In genomic region chr20:23661002-23661429, GRCh38 we compare ENCODE assay signal across 35 cellular contexts. TPM values are rescaled to one million over a fixed set of nuclear protein-coding genes. Genes with fewer than 3 reads are reported as not detected.
"Had no signal": no experiment of that assay in that cellular context is flagged by ENCODE, and none has a peak within 500 bp of the region (broad histone marks: within the 10 kb centered on the region; RNA-seq: fewer than 3 reads in every experiment).

No MANE protein-coding gene starts in this region.

- H3K4me3 ChIP-seq: adrenal gland, PC-9 had no signal

- ATAC-seq: activated naive CD4-positive, alpha-beta T cell treated with anti-CD3 and anti-CD28 coated beads, Interleukin-2, amount 50 U/mL, for 72 hours; activated T-cell treated with anti-CD3 and anti-CD28 coated beads, Interleukin-2, amount 50 U/mL, for 4 hours had no signal

- H3K4me1 Mint-ChIP-seq: activated B cell treated with CpG ODN at 0.5 μM for 24 hours, brain had no signal

- H3K4me1 ChIP-seq: adrenal gland had no signal

- H3K9me3 ChIP-seq: adrenal gland had no signal

- H3K4me2 ChIP-seq: PC-9 had no signal

- H3K36me3 Mint-ChIP-seq: activated CD4-positive, alpha-beta memory T cell treated with anti-CD3 and anti-CD28 coated beads for 36 hours; activated naive CD4-positive, alpha-beta T cell treated with anti-CD3 and anti-CD28 coated beads, Interleukin-2, amount 50 U/mL, for 72 hours; brain had no signal

- H3K27me3 Mint-ChIP-seq: activated B cell treated with CpG ODN at 0.5 μM for 24 hours, brain had no signal

- H2AFZ ChIP-seq: PC-9 had no signal

- H3K27ac ChIP-seq: adrenal gland, PC-9, RWPE1, VCaP had no signal

- H3K9me3 Mint-ChIP-seq: activated B cell treated with CpG ODN at 0.5 μM for 24 hours; activated CD4-positive, alpha-beta memory T cell treated with anti-CD3 and anti-CD28 coated beads for 36 hours; activated naive CD4-positive, alpha-beta T cell treated with anti-CD3 and anti-CD28 coated beads for 36 hours; activated naive CD4-positive, alpha-beta T cell treated with anti-CD3 and anti-CD28 coated beads, Interleukin-2, amount 50 U/mL, for 72 hours; activated T-cell treated with anti-CD3 and anti-CD28 coated beads, Interleukin-2, amount 50 U/mL, for 4 hours; activated T-helper 1 cell treated with anti-CD3 and anti-CD28 coated beads, Interleukin-12 subunit alpha, Interleukin-12 subunit beta, Interleukin-2, Interleukin-4 antibody, amounts not matched to agents 30 ng/mL and 10 ng/mL and 1 ng/mL, durations not matched to agents 14 hours and 24 hours and 36 hours had no signal

- H3K4me3 Mint-ChIP-seq: activated B cell treated with CpG ODN at 0.5 μM for 24 hours; activated CD4-positive, alpha-beta memory T cell treated with anti-CD3 and anti-CD28 coated beads for 36 hours; activated naive CD4-positive, alpha-beta T cell treated with anti-CD3 and anti-CD28 coated beads for 36 hours; activated T-cell treated with anti-CD3 and anti-CD28 coated beads, Interleukin-2, amount 50 U/mL, for 4 hours; activated T-helper 1 cell treated with anti-CD3 and anti-CD28 coated beads, Interleukin-12 subunit alpha, Interleukin-12 subunit beta, Interleukin-2, Interleukin-4 antibody, amounts not matched to agents 30 ng/mL and 10 ng/mL and 1 ng/mL, durations not matched to agents 14 hours and 24 hours and 36 hours; brain had no signal

- H3K36me3 ChIP-seq: adrenal gland had no signal

- FAIRE-seq: bronchial epithelial cell, RCC 7860 had no signal

- H3K27ac Mint-ChIP-seq: activated B cell treated with CpG ODN at 0.5 μM for 24 hours; activated CD4-positive, alpha-beta memory T cell treated with anti-CD3 and anti-CD28 coated beads for 36 hours; activated naive CD4-positive, alpha-beta T cell treated with anti-CD3 and anti-CD28 coated beads for 36 hours; activated naive CD4-positive, alpha-beta T cell treated with anti-CD3 and anti-CD28 coated beads, Interleukin-2, amount 50 U/mL, for 72 hours; activated T-helper 1 cell treated with anti-CD3 and anti-CD28 coated beads, Interleukin-12 subunit alpha, Interleukin-12 subunit beta, Interleukin-2, Interleukin-4 antibody, amounts not matched to agents 30 ng/mL and 10 ng/mL and 1 ng/mL, durations not matched to agents 14 hours and 24 hours and 36 hours had no signal

- H3K27me3 ChIP-seq: adrenal gland had no signal

- DNase-seq: activated B cell treated with CpG ODN at 0.5 μM for 24 hours; activated CD4-positive, alpha-beta memory T cell treated with anti-CD3 and anti-CD28 coated beads for 36 hours; activated CD4-positive, alpha-beta T cell treated with anti-CD3 and anti-CD28 coated beads for 4 hours; activated CD4-positive, alpha-beta T cell treated with anti-CD3 and anti-CD28 coated beads, Interleukin-2, amount 50 U/mL, for 1 hour; activated CD4-positive, CD25-positive, alpha-beta regulatory T cell treated with anti-CD3 and anti-CD28 coated beads, Interleukin-2, amount 50 U/mL, for 72 hours; activated CD8-positive, alpha-beta memory T cell treated with anti-CD3 and anti-CD28 coated beads, Interleukin-2, amount 50 U/mL, for 4 hours; activated gamma-delta T cell treated with Interleukin-2 at 50 U/mL for 16 hours; activated naive CD4-positive, alpha-beta T cell treated with anti-CD3 and anti-CD28 coated beads for 36 hours; activated T-cell treated with anti-CD3 and anti-CD28 coated beads for 4 hours; activated T-cell treated with anti-CD3 and anti-CD28 coated beads, Interleukin-2, amount 50 U/mL, for 4 hours; adrenal gland; NCI-H1105; NCI-H1436; NCI-H1694; NCI-H1930; NCI-H345; NCI-H524 treated with DMSO at 0.1 percent for 48 hours; NCI-H748 treated with DMSO at 0.1 percent for 48 hours; NK-92 treated with Interleukin-12 subunit alpha and Interleukin-12 subunit beta, amount 100 ng/mL, for 24 hours; PC-9; SIG-M5; SW 1271; T-helper 1 cell; T-helper 2 cell; T-helper 9 cell had no signal

RNA-seq across cellular contexts. Expression of gene CST3, which starts 23.3 kb away (rescaled TPM):
- total RNA-seq: activated B cell treated with CpG ODN at 0.5 μM for 24 hours had no signal

RNA-seq across cellular contexts. Expression of gene CST4, which starts 27.8 kb away (rescaled TPM):
- total RNA-seq: activated B cell treated with CpG ODN at 0.5 μM for 24 hours; activated CD4-positive, alpha-beta memory T cell treated with anti-CD3 and anti-CD28 coated beads for 36 hours; activated naive CD4-positive, alpha-beta T cell treated with anti-CD3 and anti-CD28 coated beads for 36 hours; activated naive CD4-positive, alpha-beta T cell treated with anti-CD3 and anti-CD28 coated beads, Interleukin-2, amount 50 U/mL, for 72 hours; activated T-cell treated with anti-CD3 and anti-CD28 coated beads, Interleukin-2, amount 50 U/mL, for 4 hours; activated T-helper 1 cell treated with anti-CD3 and anti-CD28 coated beads, Interleukin-12 subunit alpha, Interleukin-12 subunit beta, Interleukin-2, Interleukin-4 antibody, amounts not matched to agents 30 ng/mL and 10 ng/mL and 1 ng/mL, durations not matched to agents 14 hours and 24 hours and 36 hours; adrenal gland; bronchial epithelial cell; PC-9; Right ventricle myocardium inferior had no signal
- polyA plus RNA-seq: adrenal gland had no signal

RNA-seq across cellular contexts. Expression of gene CST9, which starts 55.3 kb away (rescaled TPM):
- total RNA-seq: activated B cell treated with CpG ODN at 0.5 μM for 24 hours; activated CD4-positive, alpha-beta memory T cell treated with anti-CD3 and anti-CD28 coated beads for 36 hours; activated naive CD4-positive, alpha-beta T cell treated with anti-CD3 and anti-CD28 coated beads for 36 hours; activated naive CD4-positive, alpha-beta T cell treated with anti-CD3 and anti-CD28 coated beads, Interleukin-2, amount 50 U/mL, for 72 hours; activated T-cell treated with anti-CD3 and anti-CD28 coated beads, Interleukin-2, amount 50 U/mL, for 4 hours; activated T-helper 1 cell treated with anti-CD3 and anti-CD28 coated beads, Interleukin-12 subunit alpha, Interleukin-12 subunit beta, Interleukin-2, Interleukin-4 antibody, amounts not matched to agents 30 ng/mL and 10 ng/mL and 1 ng/mL, durations not matched to agents 14 hours and 24 hours and 36 hours; adrenal gland; bronchial epithelial cell; M059J; NCI-H460; PC-9; Right ventricle myocardium inferior had no signal
- polyA plus RNA-seq: adrenal gland had no signal
